In genomic region chr2:46197672-46198071, GRCh38 we compare ENCODE assay signal across 11 cellular contexts.
"Had no signal": no experiment of that assay in that cellular context is flagged by ENCODE, and none has a peak within 500 bp of the region (broad histone marks: within the 10 kb centered on the region; RNA-seq: fewer than 3 reads in every experiment).

No MANE protein-coding gene starts in this region.

- H3K27ac ChIP-seq: pancreas, tibial artery, WERI-Rb-1 had no signal

- ATAC-seq: activated CD4-positive, alpha-beta T cell treated with anti-CD3 and anti-CD28 coated beads for 36 hours; left lobe of liver; pancreas had no signal

- H3K36me3 ChIP-seq: pancreas, tibial artery, WERI-Rb-1 had no signal

- H3K9me3 ChIP-seq: pancreas, tibial artery had no signal

- H3K4me1 ChIP-seq: pancreas had no signal

- FAIRE-seq: pancreas had no signal

- H3K4me3 ChIP-seq: pancreas, tibial artery had no signal

- H3K27me3 ChIP-seq: pancreas, tibial artery had no signal

- DNase-seq: activated CD4-positive, alpha-beta T cell treated with anti-CD3 and anti-CD28 coated beads for 36 hours; activated CD8-positive, alpha-beta memory T cell treated with anti-CD3 and anti-CD28 coated beads for 24 hours; activated naive CD4-positive, alpha-beta T cell treated with anti-CD3 and anti-CD28 coated beads, Interleukin-2, amount 50 U/mL, for 16 hours; amniotic stem cell; cerebellar nuclear complex; glutamatergic neuron; pancreas; stimulated activated CD4-positive, alpha-beta T cell treated with anti-CD3 and anti-CD28 coated beads, Interleukin-4, amount 100 ng/mL, for 4 hours; tibial artery; WERI-Rb-1 had no signal
